Comparison of ENCODE assay signal across 18 cellular contexts in genomic region chr3:102183186-102183585, GRCh38.
DNase-seq lines count a peak whose midpoint lies in the region; ATAC-seq and TF ChIP-seq lines count a peak whose summit lies in the region.
"Had no signal": no experiment of that assay in that cellular context is flagged by ENCODE, and none has a peak within 500 bp of the region (broad histone marks: within the 10 kb centered on the region; RNA-seq: fewer than 3 reads in every experiment).

No MANE protein-coding gene starts in this region.

- DNase-seq in H7 (peak; percentile 2), mesenchymal stem cell (no peak), upper lobe of right lung (no peak), OCI-M2 (lab: John Stamatoyannopoulos, UW; ENCODE audit: unreplicated experiment) (no peak), NCI-H2107 treated with DMSO at 0.1 percent for 48 hours (lab: John Stamatoyannopoulos, UW; ENCODE audit: unreplicated experiment) (no peak)
- DNase-seq: CD4-positive, alpha-beta memory T cell; DND-41; NCI-H1417; NCI-H187 treated with DMSO at 0.1 percent for 48 hours; NCI-H2171 treated with DMSO at 0.1 percent for 48 hours; NCI-H446 treated with DMSO at 0.1 percent for 48 hours; NK-92 treated with Interleukin-12 subunit alpha and Interleukin-12 subunit beta, amount 100 ng/mL, for 24 hours; SW 1271 had no signal

- no peak for TF ChIP-seq CTCF in upper lobe of right lung (IDR thresholded peaks at IDR 0.05)

- H3K4me3 ChIP-seq in H7 (ENCODE audit: insufficient read depth, low read depth, low read length) = no peak overlapping the region
- H3K4me3 ChIP-seq in mesenchymal stem cell (ENCODE audit: insufficient read depth in 1 of 2, low read depth in 1 of 2, low read length in 2 of 2) = no peak overlapping the region
- H3K4me3 ChIP-seq in upper lobe of right lung = no peak overlapping the region
- H3K4me3 ChIP-seq: GM12878 had no signal

- no peak overlapping the region for H2AFZ ChIP-seq in mesenchymal stem cell (ENCODE audit: low read depth, low read length)

- WGBS in mesenchymal stem cell = no CpG with 5 or more reads among the region's 1 CpG

- no peak overlapping the region for H2BK15ac ChIP-seq in mesenchymal stem cell (ENCODE audit: low read depth, poor library complexity, severe bottlenecking)

- H3K4ac ChIP-seq in mesenchymal stem cell (ENCODE audit: low read depth in 1 of 2, low read length in 2 of 2) = no peak overlapping the region

- H2AK5ac ChIP-seq in mesenchymal stem cell (ENCODE audit: low read length, severe bottlenecking) = peak overlapping the region; percentile 98

- no peak overlapping the region for H3K14ac ChIP-seq in mesenchymal stem cell (ENCODE audit: low read length in 2 of 2)

- H3K4me2 ChIP-seq in mesenchymal stem cell (ENCODE audit: low read length, poor library complexity, severe bottlenecking) = no peak overlapping the region

- H2BK12ac ChIP-seq in mesenchymal stem cell (ENCODE audit: low read length in 2 of 2) = no peak overlapping the region

- no peak overlapping the region for H4K91ac ChIP-seq in mesenchymal stem cell (ENCODE audit: low read length)

- no peak for ATAC-seq in SK-N-SH treated with all-trans-retinoic acid at 6 μM for 48 hours
- ATAC-seq in upper lobe of right lung = no peak
- ATAC-seq in GM18870 (IDR thresholded peaks at IDR 0.05; ENCODE audit: unreplicated experiment) = no peak
- ATAC-seq: GM12878 had no signal

- H3K36me3 ChIP-seq in H7 (replicated peaks; ENCODE audit: control insufficient read depth, insufficient read depth, low read length) (no peaks in the 10 kb centered on the region), mesenchymal stem cell (ENCODE audit: control insufficient read depth in 1 of 2, insufficient read depth in 2 of 2, low read depth in 1 of 2, low read length in 2 of 2) (no peaks in the 10 kb centered on the region), upper lobe of right lung (no peaks in the 10 kb centered on the region)

- H3K9me3 ChIP-seq in mesenchymal stem cell (ENCODE audit: control insufficient read depth, low read length) (no peaks in the 10 kb centered on the region), upper lobe of right lung (no peaks in the 10 kb centered on the region)

- peaks cover 6% of the 10 kb centered on the region for H3K4me1 ChIP-seq in mesenchymal stem cell (ENCODE audit: control insufficient read depth, insufficient read depth, low read depth, low read length)
- H3K4me1 ChIP-seq in upper lobe of right lung = peaks cover 51% of the 10 kb centered on the region

- intact Hi-C loops in upper lobe of right lung (cut with DNase I) = no loop called here

- H4K8ac ChIP-seq in mesenchymal stem cell (ENCODE audit: low read length) = no peak overlapping the region

- H3K27me3 ChIP-seq in H7 (ENCODE audit: control insufficient read depth, insufficient read depth, low read length) (no peaks in the 10 kb centered on the region), mesenchymal stem cell (ENCODE audit: control insufficient read depth in 1 of 2, insufficient read depth in 1 of 2, low read length in 2 of 2) (no peaks in the 10 kb centered on the region), upper lobe of right lung (no peaks in the 10 kb centered on the region)

- H3K27ac ChIP-seq in mesenchymal stem cell (ENCODE audit: low read length, poor library complexity, severe bottlenecking) (peak overlapping the region; percentile 99), upper lobe of right lung (peak overlapping the region; percentile 77)
- H3K27ac ChIP-seq: HL-60, RWPE1 had no signal

- no peak overlapping the region for H3K23ac ChIP-seq in mesenchymal stem cell (ENCODE audit: low read length in 2 of 2)

- no peak overlapping the region for H2BK120ac ChIP-seq in mesenchymal stem cell (ENCODE audit: low read depth, low read length)

- H3K9ac ChIP-seq in mesenchymal stem cell (ENCODE audit: low read length) = no peak overlapping the region

- peaks cover 3% of the 10 kb centered on the region for H3K79me1 ChIP-seq in mesenchymal stem cell (replicated peaks; ENCODE audit: low read length, poor library complexity, severe bottlenecking)

- H2BK5ac ChIP-seq in mesenchymal stem cell (ENCODE audit: low read depth, low read length, poor library complexity, severe bottlenecking) = peak overlapping the region; percentile 88

- no peak overlapping the region for H3K18ac ChIP-seq in mesenchymal stem cell (ENCODE audit: low read depth in 1 of 2, low read length in 2 of 2)

TF ChIP-seq in SK-N-SH treated with all-trans-retinoic acid at 6 μM for 48 hours, 23 proteins besides CTCF, POLR2A, EP300 and RAD21:
- TF ChIP-seq ZNF8 (CRISPR knock-in tag; IDR thresholded peaks at IDR 0.05) (no peak), PPARA (CRISPR knock-in tag; IDR thresholded peaks at IDR 0.05; ENCODE audit: borderline replicate concordance) (no peak), ZFP30 (CRISPR knock-in tag; IDR thresholded peaks at IDR 0.05) (no peak), ISL1 (CRISPR knock-in tag; IDR thresholded peaks at IDR 0.05) (no peak), ZNF70 (CRISPR knock-in tag; IDR thresholded peaks at IDR 0.05) (no peak), TSHZ2 (CRISPR knock-in tag; IDR thresholded peaks at IDR 0.05) (0 out of 2 replicates have a peak, but pooled peaks have one; percentile 18)
